Comparison of ENCODE assay signal across 21 cellular contexts in the genomic region with DNA sequence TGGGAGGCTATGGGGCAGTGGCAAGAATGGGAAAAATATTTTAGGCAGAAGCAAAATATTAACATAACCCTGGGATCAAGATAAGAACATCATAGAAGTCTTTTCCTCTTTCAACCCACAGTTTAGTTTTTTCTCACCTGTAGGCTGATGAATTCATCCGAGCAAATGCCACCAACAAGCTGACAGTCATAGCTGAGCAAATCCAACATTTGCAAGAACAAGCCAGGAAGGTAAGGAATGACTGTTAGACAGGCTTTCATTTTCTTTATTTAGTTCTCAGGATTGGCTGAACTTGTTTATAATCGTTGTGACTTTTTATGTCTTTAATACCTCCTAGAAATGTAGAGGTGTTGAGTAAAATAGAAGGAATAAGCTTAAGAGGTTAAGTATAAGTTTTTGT. TPM values are rescaled to one million over a fixed set of nuclear protein-coding genes. Genes with fewer than 3 reads are reported as not detected.
DNase-seq lines count a peak whose midpoint lies in the region; ATAC-seq and TF ChIP-seq lines count a peak whose summit lies in the region.
"Had no signal": no experiment of that assay in that cellular context is flagged by ENCODE, and none has a peak within 500 bp of the region (broad histone marks: within the 10 kb centered on the region; RNA-seq: fewer than 3 reads in every experiment).

No MANE protein-coding gene starts in this region.

- peak; percentile 27 for ATAC-seq in stimulated activated effector memory CD8-positive, alpha-beta T cell treated with anti-CD3 and anti-CD28 coated beads, Interleukin-12 subunit alpha, Interleukin-12 subunit beta, amount 100 ng/mL, for 72 hours
- ATAC-seq in gastroesophageal sphincter (no peak), left lobe of liver (no peak)

- H3K9me3 Mint-ChIP-seq in activated CD4-positive, alpha-beta memory T cell treated with anti-CD3 and anti-CD28 coated beads for 36 hours: no peaks in the 10 kb centered on the region
- H3K9me3 Mint-ChIP-seq in activated CD4-positive, alpha-beta memory T cell treated with anti-CD3 and anti-CD28 coated beads, Interleukin-2, amount 10 ng/mL, durations not matched to agents 7 days and 5 days: no peaks in the 10 kb centered on the region
- no peaks in the 10 kb centered on the region for H3K9me3 Mint-ChIP-seq in MCF 10A (ENCODE audit: unreplicated experiment)
- no peaks in the 10 kb centered on the region for H3K9me3 Mint-ChIP-seq in activated T-helper 2 cell treated with anti-CD3 and anti-CD28 coated beads, Interferon-gamma antibody, Interleukin-2, Interleukin-4, amounts not matched to agents 10 μg/mL and 5 μg/mL and 100 μg/mL, durations not matched to agents 14 hours and 24 hours and 36 hours
- no peaks in the 10 kb centered on the region for H3K9me3 Mint-ChIP-seq in stimulated activated effector memory CD8-positive, alpha-beta T cell treated with anti-CD3 and anti-CD28 coated beads, Interleukin-12 subunit alpha, Interleukin-12 subunit beta, amount 100 ng/mL, for 72 hours
- H3K9me3 Mint-ChIP-seq: CD14-positive monocyte had no signal

- peak overlapping the region; percentile 47 for H3K27ac Mint-ChIP-seq in activated CD4-positive, alpha-beta memory T cell treated with anti-CD3 and anti-CD28 coated beads for 36 hours
- H3K27ac Mint-ChIP-seq in activated CD4-positive, alpha-beta memory T cell treated with anti-CD3 and anti-CD28 coated beads, Interleukin-2, amount 10 ng/mL, durations not matched to agents 7 days and 5 days: no peak overlapping the region
- peak overlapping the region; percentile 24 for H3K27ac Mint-ChIP-seq in MCF 10A (ENCODE audit: low read depth, unreplicated experiment)
- H3K27ac Mint-ChIP-seq in activated T-helper 2 cell treated with anti-CD3 and anti-CD28 coated beads, Interferon-gamma antibody, Interleukin-2, Interleukin-4, amounts not matched to agents 10 μg/mL and 5 μg/mL and 100 μg/mL, durations not matched to agents 14 hours and 24 hours and 36 hours: peak overlapping the region; percentile 33
- H3K27ac Mint-ChIP-seq in stimulated activated effector memory CD8-positive, alpha-beta T cell treated with anti-CD3 and anti-CD28 coated beads, Interleukin-12 subunit alpha, Interleukin-12 subunit beta, amount 100 ng/mL, for 72 hours: peak overlapping the region; percentile 18

- no peak overlapping the region for H3K9ac ChIP-seq in mammary epithelial cell (ENCODE audit: insufficient read depth, low read length)
- H3K9ac ChIP-seq: KMS-11 had no signal

- H3K4me1 ChIP-seq in mammary epithelial cell (ENCODE audit: insufficient read depth, low read length): no peaks in the 10 kb centered on the region
- H3K4me1 ChIP-seq in gastroesophageal sphincter: peaks cover 0 to 34% (median 0%) of the 10 kb centered on the region in 3 donors

- CTCF ChIA-PET in activated CD4-positive, alpha-beta memory T cell treated with anti-CD3 and anti-CD28 coated beads for 36 hours (lab: Charles Lee): interaction anchor here (0.6 to 1.5 kb wide), 5 partner anchors 7 to 300 kb away, joined by 3 to 7 read pairs (median 4); no protein-coding TSS in a partner anchor
- CTCF ChIA-PET in activated CD4-positive, alpha-beta memory T cell treated with anti-CD3 and anti-CD28 coated beads, Interleukin-2, amount 10 ng/mL, durations not matched to agents 7 days and 5 days (lab: Charles Lee): interaction anchor here (1.3 to 2.8 kb wide), 2 partner anchors 10 to 300 kb away, joined by 4 to 8 read pairs; no protein-coding TSS in a partner anchor
- CTCF ChIA-PET in MCF 10A (lab: Yijun Ruan, JAX): interaction anchor here (0.6 kb wide), 1 partner anchor 104 kb away, joined by 3 read pairs; no protein-coding TSS in a partner anchor
- CTCF ChIA-PET in mammary epithelial cell (lab: Charles Lee; ENCODE audit: low non-redundant PET): interaction anchor here (0.6 kb wide), 1 partner anchor 433 kb away, joined by 4 read pairs; no protein-coding TSS in a partner anchor

- TF ChIP-seq POLR2A in gastroesophageal sphincter (IDR thresholded peaks at IDR 0.05): no peak

- in situ Hi-C loops in mammary epithelial cell (cut with MboI; ENCODE audit: low sequenced_read_pairs in 2 of 2): loop anchor here in 1 of 2 donors (10.0 kb wide), 2 partner anchors 151 to 301 kb away; no protein-coding TSS in a partner anchor

- DNase-seq in activated CD4-positive, alpha-beta memory T cell treated with anti-CD3 and anti-CD28 coated beads for 36 hours: no peak
- no peak for DNase-seq in activated CD4-positive, alpha-beta memory T cell treated with anti-CD3 and anti-CD28 coated beads, Interleukin-2, amount 10 ng/mL, durations not matched to agents 7 days and 5 days
- no peak for DNase-seq in MCF 10A (ENCODE audit: unreplicated experiment)
- no peak for DNase-seq in mammary epithelial cell
- no peak for DNase-seq in activated T-helper 2 cell treated with anti-CD3 and anti-CD28 coated beads, Interferon-gamma antibody, Interleukin-2, Interleukin-4, amounts not matched to agents 10 μg/mL and 5 μg/mL and 100 μg/mL, durations not matched to agents 14 hours and 24 hours and 36 hours (ENCODE audit: low spot score)
- no peak for DNase-seq in stimulated activated effector memory CD8-positive, alpha-beta T cell treated with anti-CD3 and anti-CD28 coated beads, Interleukin-12 subunit alpha, Interleukin-12 subunit beta, amount 100 ng/mL, for 72 hours (ENCODE audit: low spot score in 2 of 2)
- no peak for DNase-seq in left lobe of liver (ENCODE audit: low spot score)
- DNase-seq: EL, GF-D8, IMR-90, NCI-H1694, NCI-H2081 treated with DMSO at 0.1 percent for 48 hours, NCI-H2171 treated with DMSO at 0.1 percent for 48 hours, NCI-H524 treated with DMSO at 0.1 percent for 48 hours, Peyer's patch had no signal

- H3K4me3 ChIP-seq in mammary epithelial cell (replicated peaks in 1 of 3; ENCODE audit: insufficient read depth in 1 of 3, low read depth in 2 of 3, low read length in 3 of 3) (no peak overlapping the region), gastroesophageal sphincter (no peak overlapping the region)
- H3K4me3 ChIP-seq: Peyer's patch had no signal

- 69% methylated on average over 2 of the region's 2 CpGs for WGBS in mammary epithelial cell (ENCODE audit: low coverage, missing lambda C conversion rate)
- WGBS in gastroesophageal sphincter (ENCODE audit: low coverage in 1 of 2), 2 donors: 42 to 50% methylated on average over 2 of the region's 2 CpGs

- no peak for TF ChIP-seq CTCF in MCF 10A (IDR thresholded peaks at IDR 0.05; ENCODE audit: unreplicated experiment)
- TF ChIP-seq CTCF in mammary epithelial cell (conservative IDR thresholded peaks at IDR 0.05 in 1 of 2, IDR thresholded peaks at IDR 0.05 in 1 of 2; ENCODE audit: extremely low read depth in 1 of 2, insufficient read depth in 1 of 2, low read depth in 1 of 2, low read length in 2 of 2): no peak
- TF ChIP-seq CTCF in gastroesophageal sphincter (IDR thresholded peaks at IDR 0.05): no peak

- H3K4me1 Mint-ChIP-seq in activated CD4-positive, alpha-beta memory T cell treated with anti-CD3 and anti-CD28 coated beads for 36 hours (ENCODE audit: low read depth): peaks cover 46% of the 10 kb centered on the region
- peaks cover 45% of the 10 kb centered on the region for H3K4me1 Mint-ChIP-seq in activated CD4-positive, alpha-beta memory T cell treated with anti-CD3 and anti-CD28 coated beads, Interleukin-2, amount 10 ng/mL, durations not matched to agents 7 days and 5 days
- H3K4me1 Mint-ChIP-seq in MCF 10A (ENCODE audit: insufficient read depth, unreplicated experiment): peaks cover 6% of the 10 kb centered on the region
- H3K4me1 Mint-ChIP-seq in activated T-helper 2 cell treated with anti-CD3 and anti-CD28 coated beads, Interferon-gamma antibody, Interleukin-2, Interleukin-4, amounts not matched to agents 10 μg/mL and 5 μg/mL and 100 μg/mL, durations not matched to agents 14 hours and 24 hours and 36 hours (ENCODE audit: low read depth): peaks cover 36% of the 10 kb centered on the region
- peaks cover 46% of the 10 kb centered on the region for H3K4me1 Mint-ChIP-seq in stimulated activated effector memory CD8-positive, alpha-beta T cell treated with anti-CD3 and anti-CD28 coated beads, Interleukin-12 subunit alpha, Interleukin-12 subunit beta, amount 100 ng/mL, for 72 hours

- no peak for TF ChIP-seq EP300 in gastroesophageal sphincter (IDR thresholded peaks at IDR 0.05)

- no peak overlapping the region for H3K4me2 ChIP-seq in mammary epithelial cell (ENCODE audit: insufficient read depth, low read depth, low read length)
- H3K4me2 ChIP-seq: KMS-11 had no signal

- BruUV-seq in MCF 10A (replicated peaks; lab: Mats Ljungman, UMichigan) (no TSS peak), mammary epithelial cell (replicated peaks; lab: Mats Ljungman, UMichigan) (no TSS peak)

- H3K27me3 ChIP-seq in mammary epithelial cell (ENCODE audit: insufficient read depth, low read length) (no peaks in the 10 kb centered on the region), gastroesophageal sphincter (no peaks in the 10 kb centered on the region)
- H3K27me3 ChIP-seq: Peyer's patch had no signal

- H3K27ac ChIP-seq in mammary epithelial cell (ENCODE audit: insufficient read depth, low read depth, low read length) (no peak overlapping the region), gastroesophageal sphincter (no peak overlapping the region)
- H3K27ac ChIP-seq: KMS-11, Peyer's patch had no signal

- H2AFZ ChIP-seq in mammary epithelial cell (ENCODE audit: low read depth, low read length): no peak overlapping the region

- H3K9me3 ChIP-seq in mammary epithelial cell (replicated peaks; ENCODE audit: insufficient read depth, low read length) (no peaks in the 10 kb centered on the region), gastroesophageal sphincter (no peaks in the 10 kb centered on the region)
- H3K9me3 ChIP-seq: Peyer's patch had no signal

- peaks cover 5% of the 10 kb centered on the region for H3K36me3 ChIP-seq in mammary epithelial cell (ENCODE audit: insufficient read depth, low read length)
- peaks cover 2 to 58% of the 10 kb centered on the region in 2 donors for H3K36me3 ChIP-seq in gastroesophageal sphincter

- H3K79me2 ChIP-seq in mammary epithelial cell (ENCODE audit: insufficient read depth, low read length): peaks cover 37% of the 10 kb centered on the region

- dilution Hi-C loops in mammary epithelial cell (cut with HindIII; ENCODE audit: low sequenced_read_pairs): no loop called here

- H3K4me3 Mint-ChIP-seq in activated CD4-positive, alpha-beta memory T cell treated with anti-CD3 and anti-CD28 coated beads for 36 hours: no peak overlapping the region
- H3K4me3 Mint-ChIP-seq in activated CD4-positive, alpha-beta memory T cell treated with anti-CD3 and anti-CD28 coated beads, Interleukin-2, amount 10 ng/mL, durations not matched to agents 7 days and 5 days: no peak overlapping the region
- no peak overlapping the region for H3K4me3 Mint-ChIP-seq in MCF 10A (ENCODE audit: unreplicated experiment)
- H3K4me3 Mint-ChIP-seq in activated T-helper 2 cell treated with anti-CD3 and anti-CD28 coated beads, Interferon-gamma antibody, Interleukin-2, Interleukin-4, amounts not matched to agents 10 μg/mL and 5 μg/mL and 100 μg/mL, durations not matched to agents 14 hours and 24 hours and 36 hours (ENCODE audit: low read depth): no peak overlapping the region
- H3K4me3 Mint-ChIP-seq in stimulated activated effector memory CD8-positive, alpha-beta T cell treated with anti-CD3 and anti-CD28 coated beads, Interleukin-12 subunit alpha, Interleukin-12 subunit beta, amount 100 ng/mL, for 72 hours: no peak overlapping the region
- H3K4me3 Mint-ChIP-seq: CD14-positive monocyte had no signal

- intact Hi-C loops in activated CD4-positive, alpha-beta memory T cell treated with anti-CD3 and anti-CD28 coated beads for 36 hours (cut with micrococcal nuclease): no loop called here
- intact Hi-C loops in MCF 10A (cut with micrococcal nuclease): no loop called here
- intact Hi-C loops in mammary epithelial cell (cut with micrococcal nuclease): no loop called here
- intact Hi-C loops in activated T-helper 2 cell treated with anti-CD3 and anti-CD28 coated beads, Interferon-gamma antibody, Interleukin-2, Interleukin-4, amounts not matched to agents 10 μg/mL and 5 μg/mL and 100 μg/mL, durations not matched to agents 14 hours and 24 hours and 36 hours (cut with micrococcal nuclease): no loop called here

- no peaks in the 10 kb centered on the region for H3K27me3 Mint-ChIP-seq in activated CD4-positive, alpha-beta memory T cell treated with anti-CD3 and anti-CD28 coated beads for 36 hours
- H3K27me3 Mint-ChIP-seq in activated CD4-positive, alpha-beta memory T cell treated with anti-CD3 and anti-CD28 coated beads, Interleukin-2, amount 10 ng/mL, durations not matched to agents 7 days and 5 days: no peaks in the 10 kb centered on the region
- H3K27me3 Mint-ChIP-seq in MCF 10A (ENCODE audit: insufficient read depth, unreplicated experiment): no peaks in the 10 kb centered on the region
- H3K27me3 Mint-ChIP-seq in activated T-helper 2 cell treated with anti-CD3 and anti-CD28 coated beads, Interferon-gamma antibody, Interleukin-2, Interleukin-4, amounts not matched to agents 10 μg/mL and 5 μg/mL and 100 μg/mL, durations not matched to agents 14 hours and 24 hours and 36 hours (ENCODE audit: low read depth): no peaks in the 10 kb centered on the region

- peaks cover 40% of the 10 kb centered on the region for H3K36me3 Mint-ChIP-seq in activated CD4-positive, alpha-beta memory T cell treated with anti-CD3 and anti-CD28 coated beads for 36 hours
- peaks cover 62% of the 10 kb centered on the region for H3K36me3 Mint-ChIP-seq in activated CD4-positive, alpha-beta memory T cell treated with anti-CD3 and anti-CD28 coated beads, Interleukin-2, amount 10 ng/mL, durations not matched to agents 7 days and 5 days (ENCODE audit: low read depth)
- peaks cover 40% of the 10 kb centered on the region for H3K36me3 Mint-ChIP-seq in MCF 10A (ENCODE audit: insufficient read depth, unreplicated experiment)
- peaks cover 74% of the 10 kb centered on the region for H3K36me3 Mint-ChIP-seq in activated T-helper 2 cell treated with anti-CD3 and anti-CD28 coated beads, Interferon-gamma antibody, Interleukin-2, Interleukin-4, amounts not matched to agents 10 μg/mL and 5 μg/mL and 100 μg/mL, durations not matched to agents 14 hours and 24 hours and 36 hours (ENCODE audit: low read depth)
- peaks cover 91% of the 10 kb centered on the region for H3K36me3 Mint-ChIP-seq in stimulated activated effector memory CD8-positive, alpha-beta T cell treated with anti-CD3 and anti-CD28 coated beads, Interleukin-12 subunit alpha, Interleukin-12 subunit beta, amount 100 ng/mL, for 72 hours

- H4K20me1 ChIP-seq in mammary epithelial cell (ENCODE audit: insufficient read depth, low read length): no peaks in the 10 kb centered on the region

- POLR2A ChIA-PET in activated CD4-positive, alpha-beta memory T cell treated with anti-CD3 and anti-CD28 coated beads for 36 hours (lab: Charles Lee): interaction anchor here (2.3 kb wide), 1 partner anchor 91 kb away, joined by 7 read pairs; a partner anchor contains a TSS
- POLR2A ChIA-PET in activated CD4-positive, alpha-beta memory T cell treated with anti-CD3 and anti-CD28 coated beads, Interleukin-2, amount 10 ng/mL, durations not matched to agents 7 days and 5 days (lab: Charles Lee): no interaction called here
- POLR2A ChIA-PET in MCF 10A (lab: Yijun Ruan, JAX): interaction anchor here (2.2 kb wide), 1 partner anchor 11 kb away, joined by 9 read pairs; a partner anchor contains a TSS

RNA-seq across cellular contexts. Expression of a gene that starts 6.4 kb away (rescaled TPM):
- 1 to 10 TPM; 5.6 to 7.6 TPM for total RNA-seq in activated CD4-positive, alpha-beta memory T cell treated with anti-CD3 and anti-CD28 coated beads for 36 hours
- total RNA-seq in activated CD4-positive, alpha-beta memory T cell treated with anti-CD3 and anti-CD28 coated beads, Interleukin-2, amount 10 ng/mL, durations not matched to agents 7 days and 5 days: 1 to 10 TPM; 7.1 to 7.2 TPM
- 11.7 and 13.8 TPM in 2 replicates for total RNA-seq in MCF 10A (2022)
- total RNA-seq in mammary epithelial cell: 10 to 100 TPM in 1 of 2 donors, 1 to 10 TPM in 1; 4.0 to 11.0 TPM
- 5.8 TPM for polyA plus RNA-seq in mammary epithelial cell
- polyA minus RNA-seq in mammary epithelial cell: not detected
- total RNA-seq in activated T-helper 2 cell treated with anti-CD3 and anti-CD28 coated beads, Interferon-gamma antibody, Interleukin-2, Interleukin-4, amounts not matched to agents 10 μg/mL and 5 μg/mL and 100 μg/mL, durations not matched to agents 14 hours and 24 hours and 36 hours: 6.9 and 10.3 TPM in 2 replicates
- 1 to 10 TPM; 4.0 to 8.8 (median 8.0) TPM for total RNA-seq in gastroesophageal sphincter
- total RNA-seq in left lobe of liver: 4.0 TPM

RNA-seq across cellular contexts. Expression of a gene that starts 6.6 kb away (rescaled TPM):
- total RNA-seq in activated CD4-positive, alpha-beta memory T cell treated with anti-CD3 and anti-CD28 coated beads for 36 hours: 10 to 100 TPM; 32.0 to 34.8 TPM
- 10 to 100 TPM; 40.1 to 43.3 TPM for total RNA-seq in activated CD4-positive, alpha-beta memory T cell treated with anti-CD3 and anti-CD28 coated beads, Interleukin-2, amount 10 ng/mL, durations not matched to agents 7 days and 5 days
- 36.1 and 57.2 TPM in 2 replicates for total RNA-seq in MCF 10A (2022)
- 10 to 100 TPM; 40.1 to 44.0 TPM for total RNA-seq in mammary epithelial cell
- 42.5 TPM for polyA plus RNA-seq in mammary epithelial cell
- 30.0 TPM for polyA minus RNA-seq in mammary epithelial cell
- total RNA-seq in activated T-helper 2 cell treated with anti-CD3 and anti-CD28 coated beads, Interferon-gamma antibody, Interleukin-2, Interleukin-4, amounts not matched to agents 10 μg/mL and 5 μg/mL and 100 μg/mL, durations not matched to agents 14 hours and 24 hours and 36 hours: 47.9 and 56.7 TPM in 2 replicates
- 10 to 100 TPM; 21.7 to 27.4 (median 23.0) TPM for total RNA-seq in gastroesophageal sphincter
- 26.5 TPM for total RNA-seq in left lobe of liver

RNA-seq across cellular contexts. Expression of a gene that starts 11.4 kb away (rescaled TPM):
- under 1 TPM; 0.15 to 0.33 TPM for total RNA-seq in activated CD4-positive, alpha-beta memory T cell treated with anti-CD3 and anti-CD28 coated beads for 36 hours
- not detected for total RNA-seq in activated CD4-positive, alpha-beta memory T cell treated with anti-CD3 and anti-CD28 coated beads, Interleukin-2, amount 10 ng/mL, durations not matched to agents 7 days and 5 days
- total RNA-seq in MCF 10A (2022) (0.17 TPM in 1 of 2 replicates, not detected in the other), mammary epithelial cell (under 1 TPM in 1 of 2 donors, not detected in 1; 0.16 TPM), gastroesophageal sphincter (under 1 TPM in 1 of 4 donors, not detected in 3; 0.12 TPM), left lobe of liver (0.08 TPM)
- polyA plus RNA-seq in mammary epithelial cell: 0.02 TPM
- polyA minus RNA-seq in mammary epithelial cell: not detected
- 0.16 and 0.39 TPM in 2 replicates for total RNA-seq in activated T-helper 2 cell treated with anti-CD3 and anti-CD28 coated beads, Interferon-gamma antibody, Interleukin-2, Interleukin-4, amounts not matched to agents 10 μg/mL and 5 μg/mL and 100 μg/mL, durations not matched to agents 14 hours and 24 hours and 36 hours
- total RNA-seq: IMR-90, Peyer's patch had no signal
- polyA plus RNA-seq: CD14-positive monocyte, IMR-90 had no signal

RNA-seq across cellular contexts. Expression of a gene that starts 33.4 kb away (rescaled TPM):
- total RNA-seq in activated CD4-positive, alpha-beta memory T cell treated with anti-CD3 and anti-CD28 coated beads for 36 hours: not detected
- not detected for total RNA-seq in activated CD4-positive, alpha-beta memory T cell treated with anti-CD3 and anti-CD28 coated beads, Interleukin-2, amount 10 ng/mL, durations not matched to agents 7 days and 5 days
- not detected in 2 replicates for total RNA-seq in MCF 10A (2022)
- 1 to 10 TPM in 1 of 2 donors, not detected in 1; 2.5 TPM for total RNA-seq in mammary epithelial cell
- polyA plus RNA-seq in mammary epithelial cell: 0.10 TPM
- polyA minus RNA-seq in mammary epithelial cell: not detected
- total RNA-seq in activated T-helper 2 cell treated with anti-CD3 and anti-CD28 coated beads, Interferon-gamma antibody, Interleukin-2, Interleukin-4, amounts not matched to agents 10 μg/mL and 5 μg/mL and 100 μg/mL, durations not matched to agents 14 hours and 24 hours and 36 hours: not detected in 2 replicates
- 1 to 10 TPM in 1 of 4 donors, not detected in 3; 1.5 TPM for total RNA-seq in gastroesophageal sphincter
- total RNA-seq in left lobe of liver: not detected
- total RNA-seq: H4, IMR-90, M059J, OCI-LY7, Peyer's patch had no signal
- polyA plus RNA-seq: CD14-positive monocyte, IMR-90 had no signal

RNA-seq across cellular contexts. Expression of a gene that starts 43.5 kb away (rescaled TPM):
- 1 to 10 TPM; 3.4 to 4.5 TPM for total RNA-seq in activated CD4-positive, alpha-beta memory T cell treated with anti-CD3 and anti-CD28 coated beads for 36 hours
- 1 to 10 TPM; 5.0 to 5.9 TPM for total RNA-seq in activated CD4-positive, alpha-beta memory T cell treated with anti-CD3 and anti-CD28 coated beads, Interleukin-2, amount 10 ng/mL, durations not matched to agents 7 days and 5 days
- total RNA-seq in MCF 10A (2022): 13.2 and 17.2 TPM in 2 replicates
- total RNA-seq in mammary epithelial cell: 10 to 100 TPM; 11.2 to 15.3 TPM
- polyA plus RNA-seq in mammary epithelial cell: 5.5 TPM
- 6.4 TPM for polyA minus RNA-seq in mammary epithelial cell
- 3.1 and 4.8 TPM in 2 replicates for total RNA-seq in activated T-helper 2 cell treated with anti-CD3 and anti-CD28 coated beads, Interferon-gamma antibody, Interleukin-2, Interleukin-4, amounts not matched to agents 10 μg/mL and 5 μg/mL and 100 μg/mL, durations not matched to agents 14 hours and 24 hours and 36 hours
- total RNA-seq in gastroesophageal sphincter: 10 to 100 TPM in 2 of 4 donors, 1 to 10 TPM in 2; 9.4 to 14.6 (median 10.5) TPM
- 15.1 TPM for total RNA-seq in left lobe of liver
